8 cellular contexts compared by ENCODE assay signal in genomic region chr2:219228745-219229374, GRCh38. TPM values are rescaled to one million over a fixed set of nuclear protein-coding genes. Genes with fewer than 3 reads are reported as not detected.
A peak's percentile ranks its signal among the peaks of the same experiment; 100 is the strongest.
DNase-seq lines count a peak whose midpoint lies in the region; ATAC-seq and FAIRE-seq lines count a peak whose summit lies in the region.

No MANE protein-coding gene starts in this region.

- CTCF ChIA-PET in CD8-positive, alpha-beta memory T cell (lab: Charles Lee), result interaction anchor here (0.8 to 7.6 kb wide), 10 partner anchors 11 to 70 kb away, joined by 3 to 51 read pairs (median 6); partner anchors contain the start of genes NHEJ1, TUBA4A and TUBA4B

- peak overlapping the region; percentile 61 to 96 (median 84) for H3K27ac Mint-ChIP-seq in CD8-positive, alpha-beta memory T cell
- H3K27ac Mint-ChIP-seq in central memory CD8-positive, alpha-beta T cell (ENCODE audit: low read depth), result peak overlapping the region; percentile 98
- H3K27ac Mint-ChIP-seq in memory B cell, result peak overlapping the region; percentile 96

- peak overlapping the region; percentile 93 for H3K4me3 ChIP-seq in CD8-positive, alpha-beta memory T cell (ENCODE audit: low read length)
- peak overlapping the region; percentile 84 for H3K4me3 ChIP-seq in HUES64 (ENCODE audit: low read length)

- POLR2A ChIA-PET in CD8-positive, alpha-beta memory T cell (lab: Charles Lee), result interaction anchor here (0.9 to 4.5 kb wide), 11 partner anchors 10 to 69 kb away, joined by 4 to 164 read pairs (median 11); partner anchors contain the start of genes ABCB6, CNPPD1, DNAJB2 and GLB1L

- peaks cover 49% of the 10 kb centered on the region for H3K36me3 ChIP-seq in CD8-positive, alpha-beta memory T cell (ENCODE audit: insufficient read depth, low read length)
- peaks cover 51% of the 10 kb centered on the region for H3K36me3 ChIP-seq in HUES64 (ENCODE audit: insufficient read depth, low read length)

- H3K36me3 Mint-ChIP-seq in CD8-positive, alpha-beta memory T cell, result peaks cover 0 to 75% (median 8%) of the 10 kb centered on the region in 3 donors
- H3K36me3 Mint-ChIP-seq in central memory CD8-positive, alpha-beta T cell (ENCODE audit: insufficient read depth), result peaks cover 39% of the 10 kb centered on the region
- peaks cover 27% of the 10 kb centered on the region for H3K36me3 Mint-ChIP-seq in memory B cell

- no peaks in the 10 kb centered on the region for H3K27me3 Mint-ChIP-seq in CD8-positive, alpha-beta memory T cell
- no peaks in the 10 kb centered on the region for H3K27me3 Mint-ChIP-seq in central memory CD8-positive, alpha-beta T cell
- no peaks in the 10 kb centered on the region for H3K27me3 Mint-ChIP-seq in memory B cell

- H3K9me3 ChIP-seq in CD8-positive, alpha-beta memory T cell (ENCODE audit: low read length), result no peaks in the 10 kb centered on the region
- H3K9me3 ChIP-seq in HUES64 (ENCODE audit: insufficient read depth, low read depth, low read length), result no peaks in the 10 kb centered on the region

- H3K4me3 Mint-ChIP-seq in CD8-positive, alpha-beta memory T cell, result peak overlapping the region; percentile 80 to 100 (median 97)
- H3K4me3 Mint-ChIP-seq in central memory CD8-positive, alpha-beta T cell, result peak overlapping the region; percentile 97
- peak overlapping the region; percentile 72 for H3K4me3 Mint-ChIP-seq in memory B cell

- peaks cover 44% of the 10 kb centered on the region for H3K4me1 ChIP-seq in CD8-positive, alpha-beta memory T cell (ENCODE audit: insufficient read depth, low read length)
- H3K4me1 ChIP-seq in HUES64 (ENCODE audit: insufficient read depth, low read length), result 0 out of 2 replicates have a peak, but pooled peaks cover 5% of the 10 kb centered on the region

- H3K27ac ChIP-seq in CD8-positive, alpha-beta memory T cell (ENCODE audit: low read depth, low read length), result peak overlapping the region; percentile 96
- peak overlapping the region; percentile 89 for H3K27ac ChIP-seq in HUES64 (ENCODE audit: low read depth, low read length)

- 9% methylated on average over 33 of the region's 33 CpGs for WGBS in HUES64

- no peak for FAIRE-seq in urothelium cell line (lab: Jason Lieb, UNC)

- H3K9me3 Mint-ChIP-seq in CD8-positive, alpha-beta memory T cell, result no peaks in the 10 kb centered on the region
- H3K9me3 Mint-ChIP-seq in central memory CD8-positive, alpha-beta T cell, result no peaks in the 10 kb centered on the region
- no peaks in the 10 kb centered on the region for H3K9me3 Mint-ChIP-seq in memory B cell

- H3K27me3 ChIP-seq in CD8-positive, alpha-beta memory T cell (ENCODE audit: insufficient read depth, low read length, poor library complexity, severe bottlenecking), result no peaks in the 10 kb centered on the region
- H3K27me3 ChIP-seq in HUES64 (ENCODE audit: insufficient read depth, low read length), result no peaks in the 10 kb centered on the region

- no peak for DNase-seq in CD8-positive, alpha-beta memory T cell
- DNase-seq in central memory CD8-positive, alpha-beta T cell (ENCODE audit: low spot score in 2 of 2), result peak in 1 of 2 donors; percentile 21
- no peak for DNase-seq in memory B cell (ENCODE audit: low spot score in 2 of 2)
- peak; percentile 77 for DNase-seq in urothelium cell line (ENCODE audit: low spot score)
- DNase-seq in KG1 (lab: John Stamatoyannopoulos, UW), result no peak
- DNase-seq in NK-92 (lab: John Stamatoyannopoulos, UW; ENCODE audit: unreplicated experiment), result no peak

- peaks cover 40 to 73% (median 54%) of the 10 kb centered on the region in 3 donors for H3K4me1 Mint-ChIP-seq in CD8-positive, alpha-beta memory T cell
- H3K4me1 Mint-ChIP-seq in central memory CD8-positive, alpha-beta T cell, result peaks cover 67% of the 10 kb centered on the region
- peaks cover 28% of the 10 kb centered on the region for H3K4me1 Mint-ChIP-seq in memory B cell

- ATAC-seq in GM21447 (IDR thresholded peaks at IDR 0.05; ENCODE audit: unreplicated experiment) (peak; percentile 34), memory B cell (ENCODE audit: low read depth) (peak; percentile 33)
- peak; percentile 6 for ATAC-seq in central memory CD8-positive, alpha-beta T cell (replicated peaks; ENCODE audit: extremely low read depth, poor library complexity, severe bottlenecking)

- H3K9ac ChIP-seq in HUES64 (ENCODE audit: low read depth, low read length), result peak overlapping the region; percentile 69

RNA-seq across cellular contexts. Expression of gene ATG9A, which starts 0.6 kb away (rescaled TPM):
- 10 to 100 TPM; 46.1 to 52.9 TPM for total RNA-seq in CD8-positive, alpha-beta memory T cell
- polyA plus RNA-seq in CD8-positive, alpha-beta memory T cell, result 32.0 TPM
- 24.4 TPM for polyA plus RNA-seq in HUES64 (2013, experiment 1 of 2)
- 34.3 TPM for polyA plus RNA-seq in HUES64 (2013, experiment 2 of 2)

RNA-seq across cellular contexts. Expression of gene ANKZF1, which starts 0.7 kb away (rescaled TPM):
- 10 to 100 TPM; 72.4 to 76.0 TPM for total RNA-seq in CD8-positive, alpha-beta memory T cell
- polyA plus RNA-seq in CD8-positive, alpha-beta memory T cell, result 32.5 TPM
- polyA plus RNA-seq in HUES64 (2013, experiment 1 of 2), result 17.8 TPM
- polyA plus RNA-seq in HUES64 (2013, experiment 2 of 2), result 18.8 TPM

RNA-seq across cellular contexts. Expression of gene ABCB6, which starts 10.1 kb away (rescaled TPM):
- total RNA-seq in CD8-positive, alpha-beta memory T cell, result 10 to 100 TPM; 22.1 to 22.8 TPM
- 2.1 TPM for polyA plus RNA-seq in CD8-positive, alpha-beta memory T cell
- polyA plus RNA-seq in HUES64 (2013, experiment 1 of 2), result 16.3 TPM
- 20.2 TPM for polyA plus RNA-seq in HUES64 (2013, experiment 2 of 2)

RNA-seq across cellular contexts. Expression of gene GLB1L, which starts 16.4 kb away (rescaled TPM):
- total RNA-seq in CD8-positive, alpha-beta memory T cell, result 1 to 10 TPM; 2.6 to 3.5 TPM
- polyA plus RNA-seq in CD8-positive, alpha-beta memory T cell, result 0.99 TPM
- polyA plus RNA-seq in HUES64 (2013, experiment 1 of 2), result 3.2 TPM
- 5.6 TPM for polyA plus RNA-seq in HUES64 (2013, experiment 2 of 2)

RNA-seq across cellular contexts. Expression of gene STK16, which starts 16.4 kb away (rescaled TPM):
- 10 to 100 TPM; 23.0 to 26.1 TPM for total RNA-seq in CD8-positive, alpha-beta memory T cell
- polyA plus RNA-seq in CD8-positive, alpha-beta memory T cell, result 18.6 TPM
- polyA plus RNA-seq in HUES64 (2013, experiment 1 of 2), result 18.8 TPM
- polyA plus RNA-seq in HUES64 (2013, experiment 2 of 2), result 19.5 TPM
